14 cellular contexts compared by ENCODE assay signal in genomic region chr3:189123595-189124387, GRCh38. TPM values are rescaled to one million over a fixed set of nuclear protein-coding genes. Genes with fewer than 3 reads are reported as not detected.
DNase-seq lines count a peak whose midpoint lies in the region; ATAC-seq and TF ChIP-seq lines count a peak whose summit lies in the region.
"Had no signal": no experiment of that assay in that cellular context is flagged by ENCODE, and none has a peak within 500 bp of the region (broad histone marks: within the 10 kb centered on the region; RNA-seq: fewer than 3 reads in every experiment).

No MANE protein-coding gene starts in this region.

- H3K4me3 Mint-ChIP-seq in endodermal cell = no peak overlapping the region
- H3K4me3 Mint-ChIP-seq: activated CD4-positive, alpha-beta T cell treated with anti-CD3 and anti-CD28 coated beads, Interleukin-2, amount 10 ng/mL, durations not matched to agents 7 days and 5 days; HFFc6 had no signal

- H3K9me3 ChIP-seq in lower lobe of right lung (no peaks in the 10 kb centered on the region), suprapubic skin (no peaks in the 10 kb centered on the region), endodermal cell (ENCODE audit: control insufficient read depth, low read length) (peaks cover 17% of the 10 kb centered on the region)
- H3K9me3 ChIP-seq: SJSA1 had no signal

- H3K36me3 ChIP-seq in lower lobe of right lung (no peaks in the 10 kb centered on the region), suprapubic skin (no peaks in the 10 kb centered on the region), endodermal cell (ENCODE audit: control insufficient read depth, insufficient read depth, low read length) (no peaks in the 10 kb centered on the region)
- H3K36me3 ChIP-seq: SJSA1 had no signal

- DNase-seq in NCI-H2196 treated with DMSO at 0.1 percent for 48 hours (lab: John Stamatoyannopoulos, UW; ENCODE audit: unreplicated experiment) (peak; percentile 11), coronary artery (ENCODE audit: low spot score) (no peak), lower lobe of right lung (no peak), suprapubic skin (ENCODE audit: low spot score in 2 of 2) (no peak), endodermal cell (no peak), A172 (ENCODE audit: low spot score) (no peak), erythroblast (lab: John Stamatoyannopoulos, UW) (no peak)
- DNase-seq: activated CD4-positive, alpha-beta T cell treated with anti-CD3 and anti-CD28 coated beads, Interleukin-2, amount 10 ng/mL, durations not matched to agents 7 days and 5 days; GF-D8; glutamatergic neuron; HFFc6; NCI-H2029 had no signal

- WGBS in suprapubic skin = 42% methylated on average over 11 of the region's 11 CpGs
- WGBS in endodermal cell (ENCODE audit: insufficient coverage in 1 of 2, insufficient read length in 1 of 2), 2 experiments = 90 to 93% methylated on average over 9 to 11 of the region's 11 CpGs

- H3K9me3 Mint-ChIP-seq in endodermal cell = peaks cover 17% of the 10 kb centered on the region
- H3K9me3 Mint-ChIP-seq: HFFc6 had no signal

- H3K4me3 ChIP-seq in coronary artery (peak overlapping the region; percentile 47), lower lobe of right lung (no peak overlapping the region), suprapubic skin (peak overlapping the region; percentile 24), endodermal cell (ENCODE audit: low read length) (no peak overlapping the region)
- H3K4me3 ChIP-seq: SJSA1 had no signal

- H3K27ac Mint-ChIP-seq in endodermal cell = no peak overlapping the region
- H3K27ac Mint-ChIP-seq: activated CD4-positive, alpha-beta T cell treated with anti-CD3 and anti-CD28 coated beads, Interleukin-2, amount 10 ng/mL, durations not matched to agents 7 days and 5 days; HFFc6 had no signal

- no peak for TF ChIP-seq EP300 in suprapubic skin (IDR thresholded peaks at IDR 0.05)

- TF ChIP-seq CTCF in coronary artery (IDR thresholded peaks at IDR 0.05) = no peak
- TF ChIP-seq CTCF in lower lobe of right lung (IDR thresholded peaks at IDR 0.05) = no peak
- no peak for TF ChIP-seq CTCF in suprapubic skin (IDR thresholded peaks at IDR 0.05)
- no peak for TF ChIP-seq CTCF in endodermal cell (conservative IDR thresholded peaks at IDR 0.05)

- no peak for TF ChIP-seq POLR2A in suprapubic skin (IDR thresholded peaks at IDR 0.05)
- TF ChIP-seq POLR2A in erythroblast (IDR thresholded peaks at IDR 0.05; ENCODE audit: low read length) = no peak

- H3K9ac ChIP-seq in endodermal cell (ENCODE audit: extremely low read depth, low read length, poor library complexity, severe bottlenecking) = no peak overlapping the region

- H3K36me3 Mint-ChIP-seq in endodermal cell (ENCODE audit: low read depth) = no peaks in the 10 kb centered on the region

- H3K27me3 Mint-ChIP-seq in endodermal cell (ENCODE audit: insufficient read depth) = no peaks in the 10 kb centered on the region
- H3K27me3 Mint-ChIP-seq: activated CD4-positive, alpha-beta T cell treated with anti-CD3 and anti-CD28 coated beads, Interleukin-2, amount 10 ng/mL, durations not matched to agents 7 days and 5 days had no signal

- peaks cover 2% of the 10 kb centered on the region for H3K4me1 Mint-ChIP-seq in endodermal cell

- H3K27me3 ChIP-seq in lower lobe of right lung (ENCODE audit: low read depth) (no peaks in the 10 kb centered on the region), suprapubic skin (no peaks in the 10 kb centered on the region), endodermal cell (ENCODE audit: control insufficient read depth, insufficient read depth, low read length, poor library complexity, severe bottlenecking) (no peaks in the 10 kb centered on the region)
- H3K27me3 ChIP-seq: SJSA1 had no signal

- ATAC-seq in lower lobe of right lung (peak in 1 of 2 donors; percentile 27), GM21737 (IDR thresholded peaks at IDR 0.05; ENCODE audit: unreplicated experiment) (no peak)

- H3K27ac ChIP-seq in coronary artery (peak overlapping the region; percentile 45 to 77), lower lobe of right lung (peak overlapping the region; percentile 62), suprapubic skin (peak overlapping the region; percentile 82), endodermal cell (ENCODE audit: low read depth, low read length) (no peak overlapping the region)
- H3K27ac ChIP-seq: SJSA1 had no signal

- H3K4me1 ChIP-seq in lower lobe of right lung = peaks cover 12% of the 10 kb centered on the region
- H3K4me1 ChIP-seq in suprapubic skin = peaks cover 35% of the 10 kb centered on the region
- H3K4me1 ChIP-seq in endodermal cell (ENCODE audit: control insufficient read depth, insufficient read depth, low read length) = no peaks in the 10 kb centered on the region
- H3K4me1 ChIP-seq: SJSA1 had no signal

- intact Hi-C loops in lower lobe of right lung (cut with DNase I) = no loop called here

RNA-seq across cellular contexts. Expression of gene TPRG1, which starts 48.0 kb away (rescaled TPM):
- total RNA-seq in lower lobe of right lung = 23.4 TPM
- total RNA-seq in suprapubic skin = 10 to 100 TPM; 19.9 to 30.9 (median 28.4) TPM
- 1 to 10 TPM in 1 of 2 donors, under 1 TPM in 1; 0.69 to 1.3 TPM for total RNA-seq in endodermal cell
- polyA plus RNA-seq in endodermal cell (2013, experiment 1 of 2) = 0.43 TPM
- 0.37 TPM for polyA plus RNA-seq in endodermal cell (2013, experiment 2 of 2)
- 1.1 and 5.4 TPM in 2 replicates for total RNA-seq in A172 (2014; rRNA removed; shearing (Covaris generic))
- total RNA-seq: HFFc6 had no signal

Comparison
In these comparisons a context has a peak if more than half of its experiments do, and no peak if none do; other contexts are left out.
1. H3K4me3 ChIP-seq: peak in coronary artery (single experiment) and suprapubic skin (single experiment); none in lower lobe of right lung (single experiment) and endodermal cell (single experiment).